ENCODE assay signal across 3 cellular contexts in genomic region chr2:24932715-24933114, GRCh38.
TF ChIP-seq lines count a peak whose summit lies in the region.

No MANE protein-coding gene starts in this region.

TF ChIP-seq in GM23338, 12 proteins besides CTCF, POLR2A, EP300 and RAD21 (continues in another document):
- no peak for TF ChIP-seq ZNF462 (CRISPR knock-in tag; IDR thresholded peaks at IDR 0.05)
- no peak for TF ChIP-seq EZH2phosphoT487 (IDR thresholded peaks at IDR 0.05; ENCODE audit: unreplicated experiment)
- no peak for TF ChIP-seq NANOG (IDR thresholded peaks at IDR 0.05; ENCODE audit: borderline replicate concordance)
- TF ChIP-seq JUNB (IDR thresholded peaks at IDR 0.05; ENCODE audit: unreplicated experiment), result no peak
- TF ChIP-seq CREB1 (CRISPR knock-in tag; IDR thresholded peaks at IDR 0.05; ENCODE audit: low read depth), result no peak

TF ChIP-seq in IMR-90, 13 proteins besides CTCF, POLR2A, EP300 and RAD21:
- TF ChIP-seq SMC3 (IDR thresholded peaks at IDR 0.05; ENCODE audit: low read depth, low read length) (no peak), CEBPB (IDR thresholded peaks at IDR 0.05; ENCODE audit: low read depth, low read length) (no peak)

TF ChIP-seq in H1, 55 proteins besides CTCF, POLR2A, EP300 and RAD21:
- no peak for TF ChIP-seq BACH1 (IDR thresholded peaks at IDR 0.05; ENCODE audit: low read length)
